In genomic region chr12:76083246-76083735, GRCh38 we compare ENCODE assay signal across 7 cellular contexts. TPM values are rescaled to one million over a fixed set of nuclear protein-coding genes. Genes with fewer than 3 reads are reported as not detected.
DNase-seq lines count a peak whose midpoint lies in the region; ATAC-seq, FAIRE-seq and TF ChIP-seq lines count a peak whose summit lies in the region.

No MANE protein-coding gene starts in this region.

- peak overlapping the region; percentile 97 for H3K4me3 Mint-ChIP-seq in activated T-helper 17 cell treated with anti-CD3 and anti-CD28 coated beads, Interleukin-2, amount 50 U/mL, for 72 hours
- peak overlapping the region; percentile 95 to 100 for H3K4me3 Mint-ChIP-seq in stimulated activated naive B cell treated with anti-CD40 and anti-IgM and Interleukin-4, amounts not matched to agents 10 μg/mL and 1 μg/mL and 100 μg/mL, for 72 hours

- H3K4me1 ChIP-seq in iPS-15b (ENCODE audit: control insufficient read depth, insufficient read depth, low read length) = peaks cover 17% of the 10 kb centered on the region

- H3K27me3 ChIP-seq in iPS-15b (ENCODE audit: control insufficient read depth, insufficient read depth, low read length) = no peaks in the 10 kb centered on the region

- peaks cover 70% of the 10 kb centered on the region for H3K36me3 Mint-ChIP-seq in activated T-helper 17 cell treated with anti-CD3 and anti-CD28 coated beads, Interleukin-2, amount 50 U/mL, for 72 hours (ENCODE audit: low read depth)
- H3K36me3 Mint-ChIP-seq in stimulated activated naive B cell treated with anti-CD40 and anti-IgM and Interleukin-4, amounts not matched to agents 10 μg/mL and 1 μg/mL and 100 μg/mL, for 72 hours = peaks cover 28 to 36% of the 10 kb centered on the region in 2 donors

- no peak for TF ChIP-seq POLR2A in GM12892 (IDR thresholded peaks at IDR 0.05; ENCODE audit: low read depth, low read length)

- FAIRE-seq in GM12892 (lab: Jason Lieb, UNC) = no peak

- H3K4me3 ChIP-seq in iPS-15b (ENCODE audit: low read depth, low read length) = peak overlapping the region; percentile 80

- H3K27me3 Mint-ChIP-seq in activated T-helper 17 cell treated with anti-CD3 and anti-CD28 coated beads, Interleukin-2, amount 50 U/mL, for 72 hours = no peaks in the 10 kb centered on the region
- H3K27me3 Mint-ChIP-seq in stimulated activated naive B cell treated with anti-CD40 and anti-IgM and Interleukin-4, amounts not matched to agents 10 μg/mL and 1 μg/mL and 100 μg/mL, for 72 hours = no peaks in the 10 kb centered on the region

- H3K9me3 ChIP-seq in iPS-15b (ENCODE audit: control insufficient read depth, insufficient read depth, low read length) = no peaks in the 10 kb centered on the region

- no peaks in the 10 kb centered on the region for H3K36me3 ChIP-seq in iPS-15b (ENCODE audit: control insufficient read depth, insufficient read depth, low read length)

- DNase-seq in HT-29 (ENCODE audit: low spot score) = peak; percentile 6
- DNase-seq in stimulated activated naive B cell treated with anti-CD40 and anti-IgM and Interleukin-4, amounts not matched to agents 10 μg/mL and 1 μg/mL and 100 μg/mL, for 72 hours = no peak
- no peak for DNase-seq in KBM-7
- DNase-seq in GM12892 (ENCODE audit: insufficient read length) = no peak

- H3K4me1 Mint-ChIP-seq in activated T-helper 17 cell treated with anti-CD3 and anti-CD28 coated beads, Interleukin-2, amount 50 U/mL, for 72 hours = peaks cover 46% of the 10 kb centered on the region
- H3K4me1 Mint-ChIP-seq in stimulated activated naive B cell treated with anti-CD40 and anti-IgM and Interleukin-4, amounts not matched to agents 10 μg/mL and 1 μg/mL and 100 μg/mL, for 72 hours = peaks cover 36 to 57% of the 10 kb centered on the region in 2 donors

- H3K9me3 Mint-ChIP-seq in activated T-helper 17 cell treated with anti-CD3 and anti-CD28 coated beads, Interleukin-2, amount 50 U/mL, for 72 hours = no peaks in the 10 kb centered on the region
- peaks cover 0 to 1% of the 10 kb centered on the region in 2 donors for H3K9me3 Mint-ChIP-seq in stimulated activated naive B cell treated with anti-CD40 and anti-IgM and Interleukin-4, amounts not matched to agents 10 μg/mL and 1 μg/mL and 100 μg/mL, for 72 hours

- ATAC-seq in activated T-helper 17 cell treated with anti-CD3 and anti-CD28 coated beads, Interleukin-2, amount 50 U/mL, for 72 hours (replicated peaks) = no peak
- ATAC-seq in stimulated activated naive B cell treated with anti-CD40 and anti-IgM and Interleukin-4, amounts not matched to agents 10 μg/mL and 1 μg/mL and 100 μg/mL, for 72 hours (replicated peaks) = no peak
- ATAC-seq in HG03280 (IDR thresholded peaks at IDR 0.05; ENCODE audit: unreplicated experiment) = no peak

- H3K27ac Mint-ChIP-seq in activated T-helper 17 cell treated with anti-CD3 and anti-CD28 coated beads, Interleukin-2, amount 50 U/mL, for 72 hours = peak overlapping the region; percentile 99
- peak overlapping the region; percentile 100 for H3K27ac Mint-ChIP-seq in stimulated activated naive B cell treated with anti-CD40 and anti-IgM and Interleukin-4, amounts not matched to agents 10 μg/mL and 1 μg/mL and 100 μg/mL, for 72 hours

- in situ Hi-C loops in KBM-7 (cut with MboI; ENCODE audit: low pct_unique_long_range_greater_than_20kb, low sequenced_read_pairs) = no loop called here

- H3K9ac ChIP-seq in iPS-15b (ENCODE audit: low read depth, low read length) = peak overlapping the region; percentile 80

RNA-seq across cellular contexts. Expression of gene NAP1L1, which starts 1.2 kb away (rescaled TPM):
- total RNA-seq in HT-29 (2014; rRNA removed; shearing (Covaris generic)) = 111 and 121 TPM in 2 replicates
- 100 to 1,000 TPM; 715 to 937 TPM for total RNA-seq in activated T-helper 17 cell treated with anti-CD3 and anti-CD28 coated beads, Interleukin-2, amount 50 U/mL, for 72 hours
- 1,144 TPM for polyA plus RNA-seq in GM12892 (2012; ENCODE audit: missing spikeins)

RNA-seq across cellular contexts. Expression of gene PHLDA1, which starts 51.7 kb away (rescaled TPM):
- total RNA-seq in HT-29 (2014; rRNA removed; shearing (Covaris generic)) = 38.5 and 41.7 TPM in 2 replicates
- total RNA-seq in activated T-helper 17 cell treated with anti-CD3 and anti-CD28 coated beads, Interleukin-2, amount 50 U/mL, for 72 hours = 10 to 100 TPM; 23.3 to 51.9 TPM
- polyA plus RNA-seq in GM12892 (2012; ENCODE audit: missing spikeins) = 0.51 TPM
